In genomic region chr20:56974499-56975250, GRCh38 we compare ENCODE assay signal across 9 cellular contexts.
A peak's percentile ranks its signal among the peaks of the same experiment; 100 is the strongest.
DNase-seq lines count a peak whose midpoint lies in the region; ATAC-seq, FAIRE-seq and TF ChIP-seq lines count a peak whose summit lies in the region.
"Had no signal": no experiment of that assay in that cellular context is flagged by ENCODE, and none has a peak within 500 bp of the region (broad histone marks: within the 10 kb centered on the region; RNA-seq: fewer than 3 reads in every experiment).

No MANE protein-coding gene starts in this region.

- H3K4me3 ChIP-seq in AG04449 (ENCODE audit: low read depth, low read length) (no peak overlapping the region), H1 (ENCODE audit: extremely low read depth in 1 of 4, insufficient read depth in 2 of 4, low read depth in 3 of 4, low read length in 4 of 4) (peak overlapping the region in 3 of 4 experiments; percentile 7 to 30 (median 10); a peak in 4 of 8 replicates)

- H3K23me2 ChIP-seq in H1 (ENCODE audit: low read depth, low read length): peaks cover 3% of the 10 kb centered on the region; the same call in 1 of the 2 replicates

- H3K23ac ChIP-seq in H1 (ENCODE audit: insufficient read length): no peak overlapping the region

- H3K4ac ChIP-seq in H1 (replicated peaks; ENCODE audit: insufficient read length, low read depth, low read length): no peak overlapping the region

- no peak overlapping the region; the same call in 1 of the 2 replicates for H3K18ac ChIP-seq in H1 (ENCODE audit: extremely low read depth, low read length)

- H3K27ac Mint-ChIP-seq in nephron progenitor cell: no peak overlapping the region
- H3K27ac Mint-ChIP-seq: IgD-negative memory B cell had no signal

- H2AFZ ChIP-seq in H1 (ENCODE audit: low read length): no peak overlapping the region

- TF ChIP-seq RAD21 in H1 (IDR thresholded peaks at IDR 0.05 in 1 of 2, conservative IDR thresholded peaks at IDR 0.05 in 1 of 2; ENCODE audit: low read depth in 2 of 2, low read length in 2 of 2): peak; percentile 91 to 95

- H3K4me2 ChIP-seq in H1 (ENCODE audit: insufficient read depth in 1 of 2, low read depth in 2 of 2, low read length in 2 of 2): peak overlapping the region; percentile 32 to 57

- no peak overlapping the region for H3K14ac ChIP-seq in H1 (ENCODE audit: insufficient read length)

- peak; percentile 7 for DNase-seq in AG04449 (ENCODE audit: low read depth, low spot score)
- DNase-seq in NOMO-1 treated with dmso at 0.1 percent for 144 hours (lab: John Stamatoyannopoulos, UW; ENCODE audit: unreplicated experiment): peak; percentile 62
- peak; percentile 38 to 84 for DNase-seq in H1 (ENCODE audit: low read depth in 1 of 2, low spot score in 2 of 2)
- peak; percentile 71 for DNase-seq in nephron progenitor cell
- DNase-seq in NK-92 (lab: John Stamatoyannopoulos, UW; ENCODE audit: unreplicated experiment): no peak
- no peak for DNase-seq in NCI-H128 (lab: John Stamatoyannopoulos, UW; ENCODE audit: unreplicated experiment)

- H3K4me1 ChIP-seq in H1 (replicated peaks in 1 of 4; ENCODE audit: control insufficient read depth in 3 of 4, insufficient read depth in 4 of 4, low read length in 3 of 4): peaks cover 21 to 30% (median 27%) of the 10 kb centered on the region in 4 experiments

- H3K9ac ChIP-seq in H1 (replicated peaks in 1 of 4; ENCODE audit: extremely low read depth in 1 of 4, low read depth in 3 of 4, low read length in 3 of 4): no peak overlapping the region

- TF ChIP-seq POLR2A in H1 (IDR thresholded peaks at IDR 0.05; ENCODE audit: control extremely low read depth in 1 of 2, low read depth in 2 of 2, low read length in 2 of 2): no peak

- TF ChIP-seq CTCF in AG04449 (IDR thresholded peaks at IDR 0.05; ENCODE audit: insufficient read depth, low read length, missing control alignments) (peak; percentile 80), GM12872 (IDR thresholded peaks at IDR 0.05; ENCODE audit: insufficient read depth, low read depth, low read length) (peak; percentile 47), H1 (IDR thresholded peaks at IDR 0.05; ENCODE audit: control extremely low read depth in 1 of 3, insufficient read depth in 1 of 3, low read depth in 1 of 3, low read length in 3 of 3) (peak; percentile 70 to 88 (median 88)), nephron progenitor cell (IDR thresholded peaks at IDR 0.05) (peak; percentile 73)

- H3K36me3 ChIP-seq in H1 (ENCODE audit: control insufficient read depth in 2 of 4, insufficient read depth in 4 of 4, low read length in 3 of 4): no peaks in the 10 kb centered on the region

- no peak overlapping the region for H4K5ac ChIP-seq in H1 (ENCODE audit: insufficient read length, low read depth, low read length)

- H2BK5ac ChIP-seq in H1 (ENCODE audit: low read depth, low read length): no peak overlapping the region

- H3K79me1 ChIP-seq in H1 (ENCODE audit: low read depth, low read length): no peaks in the 10 kb centered on the region; the same call in 1 of the 2 replicates

- H3K36me3 Mint-ChIP-seq in nephron progenitor cell (ENCODE audit: low read depth): no peaks in the 10 kb centered on the region
- H3K36me3 Mint-ChIP-seq: IgD-negative memory B cell had no signal

- no peak for TF ChIP-seq EP300 in H1 (IDR thresholded peaks at IDR 0.05; ENCODE audit: borderline replicate concordance in 1 of 2, low read depth in 2 of 2, low read length in 2 of 2)

- WGBS in H1 (ENCODE audit: extremely low coverage in 1 of 2, insufficient coverage in 1 of 2, insufficient read length in 1 of 2, insufficient replicate concordance in 2 of 2, low coverage in 1 of 2, low lambda C conversion rate in 2 of 2, missing lambda C conversion rate in 1 of 2), 2 experiments: 20% methylated on average over 21 of the region's 21 CpGs; no CpG with 5 or more reads in 1 of the 2 experiments

- H3K4me3 Mint-ChIP-seq in nephron progenitor cell: peak overlapping the region; percentile 0

- no peaks in the 10 kb centered on the region for H3K79me2 ChIP-seq in H1 (ENCODE audit: control insufficient read depth in 1 of 2, insufficient read depth in 2 of 2, low read length in 2 of 2)

- no peak overlapping the region for H2BK12ac ChIP-seq in H1 (ENCODE audit: low read depth, low read length)

- H3K27ac ChIP-seq in H1 (ENCODE audit: low read depth, low read length): no peak overlapping the region

- H3K56ac ChIP-seq in H1 (replicated peaks; ENCODE audit: insufficient read length, low read depth, low read length): no peak overlapping the region

- no peak overlapping the region; the same call in 1 of the 2 replicates for H4K8ac ChIP-seq in H1 (ENCODE audit: extremely low read depth, insufficient read depth, low read length)

- POLR2A ChIA-PET in AG04449 (lab: Yijun Ruan, JAX) (interaction anchor here (1.1 kb wide), 1 partner anchor 424 kb away, joined by 3 read pairs; no protein-coding TSS in a partner anchor), H1 (lab: Charles Lee; ENCODE audit: partially characterized antibody) (interaction anchor here (1.3 kb wide), 1 partner anchor 234 kb away, joined by 3 read pairs; no protein-coding TSS in a partner anchor)

- H2BK20ac ChIP-seq in H1 (ENCODE audit: low read length): 0 out of 2 replicates have a peak overlapping the region, but pooled peaks have one; percentile 5

- FAIRE-seq in H1 (lab: Jason Lieb, UNC): peak; percentile 97

- H2AK5ac ChIP-seq in H1 (ENCODE audit: low read depth, low read length): no peak overlapping the region

- no peaks in the 10 kb centered on the region for H4K20me1 ChIP-seq in H1 (replicated peaks in 1 of 2; ENCODE audit: control insufficient read depth in 1 of 2, insufficient read depth in 2 of 2, low read length in 2 of 2)

- peaks cover 3% of the 10 kb centered on the region for H3K9me3 Mint-ChIP-seq in nephron progenitor cell

- H2BK120ac ChIP-seq in H1 (replicated peaks; ENCODE audit: low read depth, low read length): no peak overlapping the region

- peaks cover 38% of the 10 kb centered on the region for H3K4me1 Mint-ChIP-seq in nephron progenitor cell
- H3K4me1 Mint-ChIP-seq: IgD-negative memory B cell had no signal

- H3K9me3 ChIP-seq in H1 (ENCODE audit: insufficient read depth in 2 of 2, low read depth in 1 of 2, low read length in 1 of 2): no peaks in the 10 kb centered on the region

- H3K27me3 Mint-ChIP-seq in nephron progenitor cell (ENCODE audit: low read depth, poor library complexity): peaks cover 86% of the 10 kb centered on the region

- no peak overlapping the region for H2BK15ac ChIP-seq in H1 (ENCODE audit: low read length)

- CTCF ChIA-PET in AG04449 (lab: Yijun Ruan, JAX): interaction anchor here (0.8 to 5.4 kb wide), 20 partner anchors 10 to 427 kb away, joined by 3 to 78 read pairs (median 6); partner anchors contain the start of gene TFAP2C
- CTCF ChIA-PET in H1 (lab: Charles Lee; ENCODE audit: partially characterized antibody): interaction anchor here (0.6 to 3.7 kb wide), 56 partner anchors 9 to 426 kb away, joined by 3 to 27 read pairs (median 4); no protein-coding TSS in a partner anchor

- H4K91ac ChIP-seq in H1 (replicated peaks; ENCODE audit: insufficient read length, low read length): no peak overlapping the region

- ATAC-seq in HG02798 (IDR thresholded peaks at IDR 0.05; ENCODE audit: poor library complexity, unreplicated experiment): no peak

- peaks cover 0 to 8% (median 5%) of the 10 kb centered on the region in 4 experiments; a peak in 4 of 7 replicates for H3K27me3 ChIP-seq in H1 (replicated peaks in 1 of 4; ENCODE audit: control insufficient read depth in 3 of 4, extremely low read depth in 1 of 4, insufficient read depth in 3 of 4, low read length in 3 of 4)

TF ChIP-seq in H1, 55 proteins besides CTCF, POLR2A, EP300 and RAD21:
- TF ChIP-seq TCF12 (IDR thresholded peaks at IDR 0.05; ENCODE audit: low read depth, low read length) (0 out of 2 replicates have a peak, but pooled peaks have one; percentile 7), PHF8 (conservative IDR thresholded peaks at IDR 0.05; ENCODE audit: low read depth, low read length) (no peak), CREB1 (IDR thresholded peaks at IDR 0.05) (0 out of 2 replicates have a peak, but pooled peaks have one; percentile 17)

Comparison
In these comparisons a context has a peak if more than half of its experiments do, and no peak if none do; other contexts are left out.
1. DNase-seq: peak in AG04449 (single experiment), NOMO-1 treated with dmso at 0.1 percent for 144 hours (single experiment), H1 (2 of 2) and nephron progenitor cell (single experiment); none in NK-92 (single experiment) and NCI-H128 (single experiment).
2. Peak in every context shown above with its lines, with median percentiles within 50 percentile points of each other: CTCF ChIP-seq.